ENCODE assay signal across 8 cellular contexts in the genomic region with DNA sequence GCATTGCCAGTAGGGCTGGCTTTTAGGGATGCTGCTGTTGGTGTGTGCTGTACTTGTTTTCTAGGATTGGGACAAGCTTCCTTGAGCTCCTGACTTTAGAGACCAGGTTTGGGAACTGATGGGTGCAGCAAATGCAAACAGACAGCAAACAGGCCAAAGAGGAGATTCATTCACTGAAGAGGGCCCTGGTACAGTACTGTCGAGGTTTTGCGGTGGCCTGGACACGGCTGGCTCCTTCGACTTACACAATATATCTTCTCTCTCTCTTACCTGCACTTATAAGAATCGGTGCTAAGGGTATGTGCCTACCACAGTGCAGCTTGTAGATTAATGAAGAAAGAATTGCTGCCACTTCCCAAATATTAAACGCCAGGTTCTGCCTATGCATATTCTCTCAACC. TPM values are rescaled to one million over a fixed set of nuclear protein-coding genes. Genes with fewer than 3 reads are reported as not detected.
DNase-seq lines count a peak whose midpoint lies in the region; ATAC-seq, FAIRE-seq and TF ChIP-seq lines count a peak whose summit lies in the region.

No MANE protein-coding gene starts in this region.

- H3K36me3 ChIP-seq in HEK293 (ENCODE audit: control insufficient read depth in 2 of 2, insufficient read depth in 1 of 2, low read length in 2 of 2) (no peaks in the 10 kb centered on the region), iPS-15b (ENCODE audit: control insufficient read depth, insufficient read depth, low read length) (no peaks in the 10 kb centered on the region), small intestine (ENCODE audit: control insufficient read depth in 2 of 2, insufficient read depth in 2 of 2, low read length in 2 of 2) (no peaks in the 10 kb centered on the region)

- no peaks in the 10 kb centered on the region for H3K9me3 ChIP-seq in HEK293 (ENCODE audit: control insufficient read depth, insufficient read depth, low read depth, low read length)
- no peaks in the 10 kb centered on the region for H3K9me3 ChIP-seq in iPS-15b (ENCODE audit: control insufficient read depth, insufficient read depth, low read length)
- H3K9me3 ChIP-seq in small intestine (ENCODE audit: control insufficient read depth, low read depth): no peaks in the 10 kb centered on the region

- H3K4me1 ChIP-seq in HEK293 (ENCODE audit: control insufficient read depth, insufficient read depth, low read length) (no peaks in the 10 kb centered on the region; the same call in 1 of the 2 replicates), iPS-15b (ENCODE audit: control insufficient read depth, insufficient read depth, low read length) (no peaks in the 10 kb centered on the region), small intestine (ENCODE audit: control insufficient read depth in 2 of 2, insufficient read depth in 1 of 2, low read depth in 1 of 2, low read length in 1 of 2) (peaks cover 0 to 3% of the 10 kb centered on the region in 2 donors)

- TF ChIP-seq CTCF in HEK293 (tag by site-specific recombination; IDR thresholded peaks at IDR 0.05): no peak
- no peak for TF ChIP-seq CTCF in GM10266 (IDR thresholded peaks at IDR 0.05; ENCODE audit: control insufficient read depth, insufficient read depth, low read depth, missing control alignments)

- CTCF ChIA-PET in HEK293 (lab: Yijun Ruan, JAX): interaction anchor here (0.6 to 2.7 kb wide), 5 partner anchors 10 to 278 kb away, joined by 3 to 16 read pairs (median 4); no protein-coding TSS in a partner anchor

- no peak for FAIRE-seq in small intestine (lab: Jason Lieb, UNC)

- intact Hi-C loops in activated T-helper 1 cell treated with anti-CD3 and anti-CD28 coated beads, Interleukin-12 subunit alpha, Interleukin-12 subunit beta, Interleukin-2, Interleukin-4 antibody, amounts not matched to agents 30 ng/mL and 10 ng/mL and 1 ng/mL, durations not matched to agents 14 hours and 24 hours and 36 hours (cut with micrococcal nuclease): loop anchor here (1.0 to 5.0 kb wide), 4 partner anchors 39 to 250 kb away; no protein-coding TSS in a partner anchor

- 16 to 61% (median 31%) methylated on average over 6 of the region's 6 CpGs for WGBS in small intestine, 3 donors

- H3K27me3 Mint-ChIP-seq in activated T-helper 1 cell treated with anti-CD3 and anti-CD28 coated beads, Interleukin-12 subunit alpha, Interleukin-12 subunit beta, Interleukin-2, Interleukin-4 antibody, amounts not matched to agents 30 ng/mL and 10 ng/mL and 1 ng/mL, durations not matched to agents 14 hours and 24 hours and 36 hours (ENCODE audit: insufficient read depth): peaks cover 6% of the 10 kb centered on the region

- peak overlapping the region; percentile 90 for H3K4me3 Mint-ChIP-seq in activated T-helper 1 cell treated with anti-CD3 and anti-CD28 coated beads, Interleukin-12 subunit alpha, Interleukin-12 subunit beta, Interleukin-2, Interleukin-4 antibody, amounts not matched to agents 30 ng/mL and 10 ng/mL and 1 ng/mL, durations not matched to agents 14 hours and 24 hours and 36 hours

- H3K9ac ChIP-seq in iPS-15b (ENCODE audit: low read depth, low read length): peak overlapping the region; percentile 84

- H3K27ac ChIP-seq in HEK293 (ENCODE audit: extremely low read depth, low read depth, low read length) (no peak overlapping the region; the same call in 1 of the 2 replicates), small intestine (ENCODE audit: low read depth in 1 of 2, low read length in 1 of 2) (peak overlapping the region in 1 of 2 donors; percentile 88)

- no peaks in the 10 kb centered on the region for H3K27me3 ChIP-seq in iPS-15b (ENCODE audit: control insufficient read depth, insufficient read depth, low read length)
- H3K27me3 ChIP-seq in small intestine (ENCODE audit: control insufficient read depth in 2 of 2, insufficient read depth in 2 of 2, low read length in 2 of 2): no peaks in the 10 kb centered on the region

- no peaks in the 10 kb centered on the region for H3K9me3 Mint-ChIP-seq in activated T-helper 1 cell treated with anti-CD3 and anti-CD28 coated beads, Interleukin-12 subunit alpha, Interleukin-12 subunit beta, Interleukin-2, Interleukin-4 antibody, amounts not matched to agents 30 ng/mL and 10 ng/mL and 1 ng/mL, durations not matched to agents 14 hours and 24 hours and 36 hours

- POLR2A ChIA-PET in HEK293 (lab: Yijun Ruan, JAX): interaction anchor here (1.3 to 1.7 kb wide), 4 partner anchors 10 to 67 kb away, joined by 3 to 7 read pairs (median 5); a partner anchor contains a TSS

- ATAC-seq in GM18498 (IDR thresholded peaks at IDR 0.05; ENCODE audit: unreplicated experiment) (no peak), HG02588 (IDR thresholded peaks at IDR 0.05; ENCODE audit: unreplicated experiment) (no peak)

- no peak for DNase-seq in activated T-helper 1 cell treated with anti-CD3 and anti-CD28 coated beads, Interleukin-12 subunit alpha, Interleukin-12 subunit beta, Interleukin-2, Interleukin-4 antibody, amounts not matched to agents 30 ng/mL and 10 ng/mL and 1 ng/mL, durations not matched to agents 14 hours and 24 hours and 36 hours (ENCODE audit: low spot score)
- DNase-seq in small intestine (no peak), NCI-H345 (lab: John Stamatoyannopoulos, UW) (no peak), GM10266 (ENCODE audit: extremely low spot score) (no peak)

- H3K4me1 Mint-ChIP-seq in activated T-helper 1 cell treated with anti-CD3 and anti-CD28 coated beads, Interleukin-12 subunit alpha, Interleukin-12 subunit beta, Interleukin-2, Interleukin-4 antibody, amounts not matched to agents 30 ng/mL and 10 ng/mL and 1 ng/mL, durations not matched to agents 14 hours and 24 hours and 36 hours (ENCODE audit: low read depth): peaks cover 65% of the 10 kb centered on the region

- H3K36me3 Mint-ChIP-seq in activated T-helper 1 cell treated with anti-CD3 and anti-CD28 coated beads, Interleukin-12 subunit alpha, Interleukin-12 subunit beta, Interleukin-2, Interleukin-4 antibody, amounts not matched to agents 30 ng/mL and 10 ng/mL and 1 ng/mL, durations not matched to agents 14 hours and 24 hours and 36 hours (ENCODE audit: low read depth): peaks cover 12% of the 10 kb centered on the region

- H3K4me3 ChIP-seq in HEK293 (ENCODE audit: low read depth, low read length) (peak overlapping the region; percentile 51), iPS-15b (ENCODE audit: low read depth, low read length) (peak overlapping the region; percentile 89), small intestine (ENCODE audit: low read depth in 1 of 2, low read length in 2 of 2) (peak overlapping the region; percentile 70 to 90)

- H3K27ac Mint-ChIP-seq in activated T-helper 1 cell treated with anti-CD3 and anti-CD28 coated beads, Interleukin-12 subunit alpha, Interleukin-12 subunit beta, Interleukin-2, Interleukin-4 antibody, amounts not matched to agents 30 ng/mL and 10 ng/mL and 1 ng/mL, durations not matched to agents 14 hours and 24 hours and 36 hours: peak overlapping the region; percentile 80

TF ChIP-seq in HEK293, 187 proteins besides CTCF, POLR2A, EP300 and RAD21 (continues in another document):
- no peak for TF ChIP-seq PRDM1 (tag by site-specific recombination; IDR thresholded peaks at IDR 0.05)
- TF ChIP-seq, protein P1, sequence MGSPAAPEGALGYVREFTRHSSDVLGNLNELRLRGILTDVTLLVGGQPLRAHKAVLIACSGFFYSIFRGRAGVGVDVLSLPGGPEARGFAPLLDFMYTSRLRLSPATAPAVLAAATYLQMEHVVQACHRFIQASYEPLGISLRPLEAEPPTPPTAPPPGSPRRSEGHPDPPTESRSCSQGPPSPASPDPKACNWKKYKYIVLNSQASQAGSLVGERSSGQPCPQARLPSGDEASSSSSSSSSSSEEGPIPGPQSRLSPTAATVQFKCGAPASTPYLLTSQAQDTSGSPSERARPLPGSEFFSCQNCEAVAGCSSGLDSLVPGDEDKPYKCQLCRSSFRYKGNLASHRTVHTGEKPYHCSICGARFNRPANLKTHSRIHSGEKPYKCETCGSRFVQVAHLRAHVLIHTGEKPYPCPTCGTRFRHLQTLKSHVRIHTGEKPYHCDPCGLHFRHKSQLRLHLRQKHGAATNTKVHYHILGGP (tag by site-specific recombination; IDR thresholded peaks at IDR 0.05): no peak
- TF ChIP-seq, protein P2, sequence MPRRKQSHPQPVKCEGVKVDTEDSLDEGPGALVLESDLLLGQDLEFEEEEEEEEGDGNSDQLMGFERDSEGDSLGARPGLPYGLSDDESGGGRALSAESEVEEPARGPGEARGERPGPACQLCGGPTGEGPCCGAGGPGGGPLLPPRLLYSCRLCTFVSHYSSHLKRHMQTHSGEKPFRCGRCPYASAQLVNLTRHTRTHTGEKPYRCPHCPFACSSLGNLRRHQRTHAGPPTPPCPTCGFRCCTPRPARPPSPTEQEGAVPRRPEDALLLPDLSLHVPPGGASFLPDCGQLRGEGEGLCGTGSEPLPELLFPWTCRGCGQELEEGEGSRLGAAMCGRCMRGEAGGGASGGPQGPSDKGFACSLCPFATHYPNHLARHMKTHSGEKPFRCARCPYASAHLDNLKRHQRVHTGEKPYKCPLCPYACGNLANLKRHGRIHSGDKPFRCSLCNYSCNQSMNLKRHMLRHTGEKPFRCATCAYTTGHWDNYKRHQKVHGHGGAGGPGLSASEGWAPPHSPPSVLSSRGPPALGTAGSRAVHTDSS (tag by site-specific recombination; IDR thresholded peaks at IDR 0.05): no peak

RNA-seq across cellular contexts. Expression of a gene that starts 44.6 kb away (rescaled TPM):
- total RNA-seq in activated T-helper 1 cell treated with anti-CD3 and anti-CD28 coated beads, Interleukin-12 subunit alpha, Interleukin-12 subunit beta, Interleukin-2, Interleukin-4 antibody, amounts not matched to agents 30 ng/mL and 10 ng/mL and 1 ng/mL, durations not matched to agents 14 hours and 24 hours and 36 hours: 238 and 240 TPM in 2 replicates
- polyA plus RNA-seq in small intestine: 1,000 to 10,000 TPM in 2 of 3 donors, 100 to 1,000 TPM in 1; 921 to 1,048 (median 1,042) TPM
